ENCODE assay signal across 22 cellular contexts in genomic region chr19:15357906-15358305, GRCh38.
"Had no signal": no experiment of that assay in that cellular context is flagged by ENCODE, and none has a peak within 500 bp of the region (broad histone marks: within the 10 kb centered on the region; RNA-seq: fewer than 3 reads in every experiment).

No MANE protein-coding gene starts in this region.

- H3K4me1 ChIP-seq: ascending aorta, prostate gland, thyroid gland, upper lobe of right lung had no signal

- H3K36me3 ChIP-seq: ovary had no signal

- DNase-seq: activated CD4-positive, alpha-beta T cell treated with anti-CD3 and anti-CD28 coated beads, Interleukin-2, amount 50 U/mL, for 1 hour; activated CD4-positive, CD25-positive, alpha-beta regulatory T cell treated with anti-CD3 and anti-CD28 coated beads, Interleukin-2, amount 50 U/mL, for 72 hours; activated naive CD4-positive, alpha-beta T cell treated with anti-CD3 and anti-CD28 coated beads, Interleukin-2, amount 50 U/mL, for 16 hours; activated T-cell treated with anti-CD3 and anti-CD28 coated beads, Interleukin-2, amount 50 U/mL, for 4 hours; cortex of kidney; heart right ventricle; islet precursor cell; left cardiac atrium; naive thymus-derived CD8-positive, alpha-beta T cell; ovary; stimulated activated CD4-positive, alpha-beta T cell treated with anti-CD3 and anti-CD28 coated beads, Interleukin-4, amount 100 ng/mL, for 24 hours; stimulated activated naive CD8-positive, alpha-beta T cell treated with anti-CD3 and anti-CD28 coated beads, Interleukin-15, Interleukin-2, amounts not matched to agents 100 U/mL and 50 U/mL, for 24 hours; T-cell; thyroid gland; upper lobe of right lung had no signal

- H3K27ac Mint-ChIP-seq: T-cell; T-helper 2 cell treated with Interferon-gamma antibody and Interleukin-4, amounts not matched to agents 5 μg/mL and 100 μg/mL, for 36 hours had no signal

- H3K9me3 ChIP-seq: ascending aorta, heart right ventricle, ovary, prostate gland, thyroid gland, upper lobe of right lung had no signal

- H3K27me3 Mint-ChIP-seq: naive thymus-derived CD8-positive, alpha-beta T cell; T-cell had no signal

- H3K4me3 Mint-ChIP-seq: activated T-cell treated with anti-CD3 and anti-CD28 coated beads, Interleukin-2, amount 50 U/mL, for 4 hours; naive thymus-derived CD8-positive, alpha-beta T cell; T-cell; T-helper 2 cell treated with Interferon-gamma antibody and Interleukin-4, amounts not matched to agents 5 μg/mL and 100 μg/mL, for 36 hours had no signal

- H3K9me3 Mint-ChIP-seq: activated T-cell treated with anti-CD3 and anti-CD28 coated beads, Interleukin-2, amount 50 U/mL, for 4 hours; naive thymus-derived CD8-positive, alpha-beta T cell; T-cell; T-helper 2 cell treated with Interferon-gamma antibody and Interleukin-4, amounts not matched to agents 5 μg/mL and 100 μg/mL, for 36 hours had no signal

- H3K27me3 ChIP-seq: ascending aorta, heart right ventricle, ovary, thyroid gland, upper lobe of right lung had no signal

- H3K27ac ChIP-seq: ascending aorta, epithelial cell of prostate, heart right ventricle, ovary, prostate gland, thyroid gland, upper lobe of right lung, VCaP had no signal

- H3K4me3 ChIP-seq: ascending aorta, heart right ventricle, lung, ovary, prostate gland, thyroid gland, upper lobe of right lung had no signal

- ATAC-seq: activated T-cell treated with anti-CD3 and anti-CD28 coated beads, Interleukin-2, amount 50 U/mL, for 4 hours; heart right ventricle; left cardiac atrium; naive thymus-derived CD8-positive, alpha-beta T cell; SK-N-SH treated with all-trans-retinoic acid at 6 μM for 48 hours; stimulated activated naive CD8-positive, alpha-beta T cell treated with anti-CD3 and anti-CD28 coated beads, Interleukin-15, Interleukin-2, amounts not matched to agents 100 U/mL and 50 U/mL, for 24 hours; T-cell; upper lobe of right lung had no signal
